24 cellular contexts compared by ENCODE assay signal in genomic region chr7:17943006-17943405, GRCh38.
"Had no signal": no experiment of that assay in that cellular context is flagged by ENCODE, and none has a peak within 500 bp of the region (broad histone marks: within the 10 kb centered on the region; RNA-seq: fewer than 3 reads in every experiment).

No MANE protein-coding gene starts in this region.

- ATAC-seq: effector memory CD8-positive, alpha-beta T cell; esophagus mucosa; gastrocnemius medialis; heart left ventricle; left colon; left lobe of liver had no signal

- H3K36me3 Mint-ChIP-seq: immature natural killer cell had no signal

- DNase-seq: colonic mucosa; cortex of kidney; effector CD8-positive, alpha-beta T cell; effector memory CD8-positive, alpha-beta T cell; endodermal cell; erythroblast; esophagus squamous epithelium; foreskin fibroblast; foreskin melanocyte; gastrocnemius medialis; heart left ventricle; hypothalamus; immature natural killer cell; kidney; kidney glomerular epithelial cell; left colon; left ventricle myocardium inferior; mammary epithelial cell; mesendoderm; midbrain had no signal

- H3K4me3 Mint-ChIP-seq: dendritic cell treated with granulocyte-macrophage colony-stimulating factor and Interleukin-4, amounts not matched to agents 40 ng/mL and 50 ng/mL, for 4 days; effector memory CD8-positive, alpha-beta T cell; endodermal cell; memory B cell had no signal

- H3K27me3 Mint-ChIP-seq: effector memory CD8-positive, alpha-beta T cell; memory B cell had no signal

- H3K9me3 Mint-ChIP-seq: dendritic cell treated with granulocyte-macrophage colony-stimulating factor and Interleukin-4, amounts not matched to agents 40 ng/mL and 50 ng/mL, for 4 days; effector memory CD8-positive, alpha-beta T cell; endodermal cell; immature natural killer cell; memory B cell had no signal

- H3K27ac Mint-ChIP-seq: dendritic cell treated with granulocyte-macrophage colony-stimulating factor and Interleukin-4, amounts not matched to agents 40 ng/mL and 50 ng/mL, for 4 days; effector memory CD8-positive, alpha-beta T cell; endodermal cell; memory B cell had no signal
